1 cellular context compared by ENCODE assay signal in genomic region chr16:85396879-85397871, GRCh38.
TF ChIP-seq lines count a peak whose summit lies in the region.

No MANE protein-coding gene starts in this region.

TF ChIP-seq in K562, 482 proteins besides CTCF, POLR2A, EP300 and RAD21 (continued from another document):
- peak; percentile 39 for TF ChIP-seq ZNF592 (IDR thresholded peaks at IDR 0.05)
- TF ChIP-seq NR3C1 (CRISPR knock-in tag; IDR thresholded peaks at IDR 0.05): no peak
- no peak for TF ChIP-seq ZNF586 (CRISPR knock-in tag; conservative IDR thresholded peaks at IDR 0.05)
- no peak for TF ChIP-seq ZNF449 (CRISPR knock-in tag; IDR thresholded peaks at IDR 0.05)
- no peak for TF ChIP-seq HDAC1 (IDR thresholded peaks at IDR 0.05)
- TF ChIP-seq ZNF75A (CRISPR knock-in tag; IDR thresholded peaks at IDR 0.05): no peak
- no peak for TF ChIP-seq CREB1 (IDR thresholded peaks at IDR 0.05)
- no peak for TF ChIP-seq CREB1 (CRISPR knock-in tag; IDR thresholded peaks at IDR 0.05)
- TF ChIP-seq BRD4 (IDR thresholded peaks at IDR 0.05): no peak
- no peak for TF ChIP-seq POU5F1 (IDR thresholded peaks at IDR 0.05; ENCODE audit: borderline replicate concordance, low read depth, low read length, partially characterized antibody)
- TF ChIP-seq MED1 (CRISPR knock-in tag; IDR thresholded peaks at IDR 0.05; ENCODE audit: borderline replicate concordance): no peak
- no peak for TF ChIP-seq RFX1 (IDR thresholded peaks at IDR 0.05)
- no peak for TF ChIP-seq THAP7 (CRISPR knock-in tag; IDR thresholded peaks at IDR 0.05)
- no peak for TF ChIP-seq ZNF766 (CRISPR knock-in tag; conservative IDR thresholded peaks at IDR 0.05)
- TF ChIP-seq FIP1L1 (IDR thresholded peaks at IDR 0.05; ENCODE audit: low read depth, low read length, poor library complexity, severe bottlenecking): no peak
- TF ChIP-seq DEAF1 (CRISPR knock-in tag; IDR thresholded peaks at IDR 0.05): peak; percentile 54
- TF ChIP-seq BRF1 (IDR thresholded peaks at IDR 0.05; ENCODE audit: borderline replicate concordance, extremely low read depth, insufficient read length): no peak
- TF ChIP-seq MXD1 (CRISPR knock-in tag; IDR thresholded peaks at IDR 0.05; ENCODE audit: borderline replicate concordance, poor library complexity, severe bottlenecking): no peak
- TF ChIP-seq MIER1 (IDR thresholded peaks at IDR 0.05; ENCODE audit: low read depth): no peak
- no peak for TF ChIP-seq NFE2L1 (tag; IDR thresholded peaks at IDR 0.05; ENCODE audit: borderline replicate concordance, low read depth)
- TF ChIP-seq ZNF431 (CRISPR knock-in tag; IDR thresholded peaks at IDR 0.05): no peak
- no peak for TF ChIP-seq ZFP91 (CRISPR knock-in tag; IDR thresholded peaks at IDR 0.05)
- TF ChIP-seq TRIM25 (IDR thresholded peaks at IDR 0.05; ENCODE audit: borderline replicate concordance): no peak
- TF ChIP-seq ELF1 (tag; IDR thresholded peaks at IDR 0.05): no peak
- TF ChIP-seq ZBTB9 (CRISPR knock-in tag; IDR thresholded peaks at IDR 0.05): no peak
- TF ChIP-seq GATAD2B (IDR thresholded peaks at IDR 0.05; ENCODE audit: borderline replicate concordance): no peak
- TF ChIP-seq CCNT2 (IDR thresholded peaks at IDR 0.05; ENCODE audit: borderline replicate concordance, extremely low read depth, insufficient read length, low read depth, low read length): no peak
- TF ChIP-seq SIN3A (IDR thresholded peaks at IDR 0.05; ENCODE audit: borderline replicate concordance in 2 of 2, control insufficient read depth in 1 of 2, low read depth in 2 of 2, low read length in 2 of 2): no peak
- peak; percentile 94 for TF ChIP-seq MAX (CRISPR knock-in tag; IDR thresholded peaks at IDR 0.05)
- TF ChIP-seq ZBTB8A (IDR thresholded peaks at IDR 0.05; ENCODE audit: partially characterized antibody): no peak
- no peak for TF ChIP-seq NELFE (IDR thresholded peaks at IDR 0.05; ENCODE audit: insufficient read depth, insufficient read length)
- TF ChIP-seq MEF2A (IDR thresholded peaks at IDR 0.05; ENCODE audit: control insufficient read depth, low read depth, low read length): no peak
- no peak for TF ChIP-seq ZBTB34 (CRISPR knock-in tag; IDR thresholded peaks at IDR 0.05)
- no peak for TF ChIP-seq POLR2AphosphoS5 (IDR thresholded peaks at IDR 0.05; ENCODE audit: control insufficient read depth, insufficient read depth, low read depth, low read length)
- no peak for TF ChIP-seq ZBTB2 (IDR thresholded peaks at IDR 0.05)
- no peak for TF ChIP-seq DLX4 (CRISPR knock-in tag; IDR thresholded peaks at IDR 0.05)
- no peak for TF ChIP-seq ZNF395 (CRISPR knock-in tag; IDR thresholded peaks at IDR 0.05)
- TF ChIP-seq ZNF212 (CRISPR knock-in tag; IDR thresholded peaks at IDR 0.05): no peak
- peak; percentile 34 to 59; a peak in 1 of 4 replicates for TF ChIP-seq MAZ (CRISPR knock-in tag; conservative IDR thresholded peaks at IDR 0.05 in 1 of 2, IDR thresholded peaks at IDR 0.05 in 1 of 2)
- TF ChIP-seq MAFF (IDR thresholded peaks at IDR 0.05; ENCODE audit: low read length): no peak
